Comparison of ENCODE assay signal across 1 cellular context in genomic region chr21:31545036-31545435, GRCh38.
TF ChIP-seq lines count a peak whose summit lies in the region.

No MANE protein-coding gene starts in this region.

TF ChIP-seq in GM23338, 12 proteins besides CTCF, POLR2A, EP300 and RAD21:
- TF ChIP-seq REST (IDR thresholded peaks at IDR 0.05; ENCODE audit: unreplicated experiment) (no peak), JUNB (IDR thresholded peaks at IDR 0.05; ENCODE audit: unreplicated experiment) (no peak), EZH2 (IDR thresholded peaks at IDR 0.05; ENCODE audit: low read depth, unreplicated experiment) (no peak), ZNF331 (CRISPR knock-in tag; IDR thresholded peaks at IDR 0.05; ENCODE audit: low read depth) (no peak), ZNF114 (CRISPR knock-in tag; IDR thresholded peaks at IDR 0.05) (no peak), ZNF462 (CRISPR knock-in tag; IDR thresholded peaks at IDR 0.05) (no peak), EZH2phosphoT487 (IDR thresholded peaks at IDR 0.05; ENCODE audit: unreplicated experiment) (no peak), POLR2AphosphoS5 (IDR thresholded peaks at IDR 0.05; ENCODE audit: low read depth) (no peak)
